27 cellular contexts compared by ENCODE assay signal in the genomic region with DNA sequence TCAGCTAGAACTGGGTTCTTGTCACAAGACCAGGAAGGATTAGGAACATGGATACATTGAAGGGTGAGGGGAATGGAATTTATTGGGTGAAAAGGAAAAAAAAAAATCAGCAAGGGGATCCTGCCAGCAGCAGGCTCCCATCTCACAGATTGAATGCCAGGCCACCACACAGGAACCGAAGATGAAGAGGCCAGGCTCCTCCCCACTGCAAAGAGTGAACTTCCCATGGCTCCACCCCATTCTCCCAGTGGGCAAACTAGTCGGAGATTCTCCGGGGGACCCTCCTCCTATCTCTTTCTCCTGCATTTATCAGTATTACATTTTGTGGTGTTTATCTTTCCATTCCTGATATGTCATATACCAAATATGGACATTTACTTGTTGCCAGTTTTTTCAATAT.
"Had no signal": no experiment of that assay in that cellular context is flagged by ENCODE, and none has a peak within 500 bp of the region (broad histone marks: within the 10 kb centered on the region; RNA-seq: fewer than 3 reads in every experiment).

No MANE protein-coding gene starts in this region.

- H3K4me1 ChIP-seq: left ventricle myocardium inferior, pancreas, prostate gland, stomach, suprapubic skin, tibial artery, upper lobe of right lung had no signal

- H3K27me3 ChIP-seq: hepatocyte, pancreas, stomach, suprapubic skin, tibial artery, upper lobe of right lung had no signal

- H3K4me2 ChIP-seq: hepatocyte had no signal

- H2AFZ ChIP-seq: hepatocyte had no signal

- FAIRE-seq: islet of Langerhans, urothelium cell line had no signal

- ATAC-seq: naive thymus-derived CD8-positive, alpha-beta T cell; pancreas; right cardiac atrium; sciatic nerve; stimulated activated naive B cell treated with anti-CD40 and anti-IgM and Interleukin-4, amounts not matched to agents 10 μg/mL and 1 μg/mL and 100 μg/mL, for 72 hours; stimulated activated naive CD8-positive, alpha-beta T cell treated with anti-CD3 and anti-CD28 coated beads, Interleukin-15, Interleukin-2, amounts not matched to agents 100 U/mL and 50 U/mL, for 24 hours; upper lobe of right lung had no signal

- H3K27ac ChIP-seq: hepatocyte, left ventricle myocardium inferior, pancreas, prostate gland, skin epidermis, stomach, suprapubic skin, thoracic aorta, tibial artery, upper lobe of right lung had no signal

- H3K9me3 ChIP-seq: left ventricle myocardium inferior, pancreas, prostate gland, suprapubic skin, thoracic aorta, upper lobe of right lung had no signal

- H3K36me3 ChIP-seq: left ventricle myocardium inferior, pancreas, prostate gland, suprapubic skin, thoracic aorta, upper lobe of right lung had no signal

- H3K4me3 ChIP-seq: hepatocyte, left ventricle myocardium inferior, lung, pancreas, prostate gland, skin epidermis, stomach, suprapubic skin, thoracic aorta, tibial artery, upper lobe of right lung had no signal

- DNase-seq: immature natural killer cell; left ventricle myocardium inferior; naive thymus-derived CD8-positive, alpha-beta T cell; nucleus accumbens; pancreas; posterior cingulate gyrus; retina; stimulated activated CD4-positive, alpha-beta T cell treated with anti-CD3 and anti-CD28 coated beads, Interleukin-12 subunit alpha, Interleukin-12 subunit beta, amount 100 ng/mL, for 4 hours; stimulated activated CD4-positive, alpha-beta T cell treated with anti-CD3 and anti-CD28 coated beads, Interleukin-15, amount 100 ng/mL, for 24 hours; stimulated activated CD4-positive, alpha-beta T cell treated with anti-CD3 and anti-CD28 coated beads, Interleukin-2, amount 100 ng/mL, for 24 hours; stimulated activated CD4-positive, alpha-beta T cell treated with anti-CD3 and anti-CD28 coated beads, Interleukin-4, amount 100 ng/mL, for 1 hour; stimulated activated naive B cell treated with anti-CD40 and anti-IgM and Interleukin-4, amounts not matched to agents 10 μg/mL and 1 μg/mL and 100 μg/mL, for 72 hours; stimulated activated naive CD8-positive, alpha-beta T cell treated with anti-CD3 and anti-CD28 coated beads, Interleukin-15, Interleukin-2, amounts not matched to agents 100 U/mL and 50 U/mL, for 24 hours; stomach; tibial artery; trophoblast cell; upper lobe of right lung had no signal
